8 cellular contexts compared by ENCODE assay signal in genomic region chr16:88686062-88686438, GRCh38. TPM values are rescaled to one million over a fixed set of nuclear protein-coding genes. Genes with fewer than 3 reads are reported as not detected.
A peak's percentile ranks its signal among the peaks of the same experiment; 100 is the strongest.
DNase-seq lines count a peak whose midpoint lies in the region; ATAC-seq, FAIRE-seq and TF ChIP-seq lines count a peak whose summit lies in the region.

No MANE protein-coding gene starts in this region.

- ATAC-seq in GM21717 (IDR thresholded peaks at IDR 0.05; ENCODE audit: unreplicated experiment): peak; percentile 18
- ATAC-seq in HepG2: peak; percentile 3
- no peak for ATAC-seq in thoracic aorta (ENCODE audit: insufficient number of reproducible peaks, low FRiP score, low read depth)

- TF ChIP-seq RAD21 in HepG2 (CRISPR knock-in tag; IDR thresholded peaks at IDR 0.05): no peak

- peak; percentile 83 for DNase-seq in COLO668 (lab: John Stamatoyannopoulos, UW; ENCODE audit: unreplicated experiment)
- peak; percentile 59 for DNase-seq in NCI-H2171 (lab: John Stamatoyannopoulos, UW)
- DNase-seq in astrocyte of the spinal cord (ENCODE audit: low read depth, low spot score): no peak
- DNase-seq in HepG2 (ENCODE audit: low spot score): no peak
- no peak for DNase-seq in thoracic aorta (ENCODE audit: low spot score)
- no peak for DNase-seq in mucosa of gallbladder (ENCODE audit: low spot score)
- no peak for DNase-seq in NCI-H1092 (lab: John Stamatoyannopoulos, UW)

- TF ChIP-seq POLR2A in HepG2 (IDR thresholded peaks at IDR 0.05; ENCODE audit: insufficient read depth in 1 of 2, low read depth in 2 of 2, low read length in 2 of 2): no peak

- H3K4me3 ChIP-seq in astrocyte of the spinal cord (ENCODE audit: low read depth, low read length) (peak overlapping the region; percentile 44), HepG2 (replicated peaks in 1 of 3; ENCODE audit: insufficient read depth in 1 of 3, low read depth in 2 of 3, low read length in 3 of 3) (peak overlapping the region; percentile 52 to 76 (median 69)), thoracic aorta (peak overlapping the region; percentile 66)

- H3K36me3 ChIP-seq in HepG2 (replicated peaks in 1 of 2; ENCODE audit: control insufficient read depth in 1 of 2, insufficient read depth in 2 of 2, low read length in 2 of 2): no peaks in the 10 kb centered on the region
- H3K36me3 ChIP-seq in thoracic aorta: no peaks in the 10 kb centered on the region

- H3K4me1 ChIP-seq in HepG2 (ENCODE audit: insufficient read depth, low read length) (peaks cover 54% of the 10 kb centered on the region), thoracic aorta (ENCODE audit: control insufficient read depth in 1 of 2, low read depth in 2 of 2) (peaks cover 4 to 12% of the 10 kb centered on the region in 2 donors)

- H3K9me3 ChIP-seq in HepG2 (ENCODE audit: low read length): no peaks in the 10 kb centered on the region
- H3K9me3 ChIP-seq in thoracic aorta: no peaks in the 10 kb centered on the region

- no peak for FAIRE-seq in HepG2 (lab: Jason Lieb, UNC)

- in situ Hi-C loops in astrocyte of the spinal cord (cut with HindIII; ENCODE audit: low sequenced_read_pairs) (no loop called here), HepG2 (cut with HindIII; ENCODE audit: extremely low pct_ligation_motif_present, low pct_unique_long_range_greater_than_20kb) (no loop called here)

- peak overlapping the region; percentile 8; the same call in 1 of the 2 replicates for H3K9ac ChIP-seq in HepG2 (ENCODE audit: insufficient read depth, low read depth, low read length)

- H2AFZ ChIP-seq in HepG2 (ENCODE audit: low read length): no peak overlapping the region

- intact Hi-C loops in HepG2 (cut with micrococcal nuclease; ENCODE audit: unreplicated experiment): no loop called here

- no peak for TF ChIP-seq EP300 in HepG2 (IDR thresholded peaks at IDR 0.05; ENCODE audit: low read depth in 2 of 2, low read length in 2 of 2)
- no peak for TF ChIP-seq EP300 in HepG2 (CRISPR knock-in tag; IDR thresholded peaks at IDR 0.05; ENCODE audit: borderline replicate concordance)

- POLR2A ChIA-PET in HepG2 (lab: Yijun Ruan, JAX): interaction anchor here (2.6 kb wide), 1 partner anchor 14 kb away, joined by 11 read pairs; no protein-coding TSS in a partner anchor

- peaks cover 19 to 79% of the 10 kb centered on the region in 2 experiments for H3K27me3 ChIP-seq in HepG2 (ENCODE audit: control insufficient read depth in 1 of 2, insufficient read depth in 2 of 2, low read length in 2 of 2)
- no peaks in the 10 kb centered on the region for H3K27me3 ChIP-seq in thoracic aorta (replicated peaks; ENCODE audit: insufficient read depth)

- TF ChIP-seq CTCF in astrocyte of the spinal cord (IDR thresholded peaks at IDR 0.05; ENCODE audit: low read depth, low read length): no peak
- TF ChIP-seq CTCF in HepG2 (CRISPR knock-in tag; IDR thresholded peaks at IDR 0.05): no peak
- no peak for TF ChIP-seq CTCF in thoracic aorta (IDR thresholded peaks at IDR 0.05)

- peak overlapping the region; percentile 91 for H3K4me2 ChIP-seq in HepG2 (ENCODE audit: low read depth, low read length)

- under 1% methylated on average over 17 of the region's 25 CpGs for WGBS in HepG2 (ENCODE audit: low lambda C conversion rate)

- CTCF ChIA-PET in HepG2 (lab: Yijun Ruan, JAX; ENCODE audit: low intra/inter-chr PET ratio, low total read pairs): no interaction called here

- no peak overlapping the region for H3K27ac ChIP-seq in HepG2 (ENCODE audit: extremely low read length, insufficient read depth, low read length)
- no peak overlapping the region for H3K27ac ChIP-seq in thoracic aorta

- no peaks in the 10 kb centered on the region for H3K79me2 ChIP-seq in HepG2 (ENCODE audit: insufficient read depth, low read length)

- no TSS peak for BruUV-seq in HepG2 (replicated peaks; lab: Mats Ljungman, UMichigan)

- H4K20me1 ChIP-seq in HepG2 (ENCODE audit: insufficient read depth, low read length): peaks cover 3% of the 10 kb centered on the region; the same call in 1 of the 2 replicates

RNA-seq across cellular contexts. Expression of gene SNAI3, which starts 0.3 kb away (rescaled TPM):
- total RNA-seq in HepG2 (2016; rRNA removed; fragmentation: Illumina TruSeq; extraction: Trizol): 0.09 and 0.18 TPM in 2 replicates
- total RNA-seq in HepG2 (2016; cell fraction: cytosol; rRNA removed; fragmentation: Illumina TruSeq; extraction: Trizol; ENCODE audit: low read depth): not detected in 2 replicates
- 0.13 and 0.17 TPM in 2 replicates for total RNA-seq in HepG2 (2016; cell fraction: insoluble cytoplasmic fraction; rRNA removed; fragmentation: Illumina TruSeq; extraction: Trizol)
- 0.12 TPM in 1 of 2 replicates, not detected in the other for total RNA-seq in HepG2 (2016; cell fraction: membrane; rRNA removed; fragmentation: Illumina TruSeq; extraction: Trizol)
- total RNA-seq in HepG2 (2016; cell fraction: nucleus; rRNA removed; fragmentation: Illumina TruSeq; extraction: Trizol): not detected in 2 replicates
- 0.18 and 0.40 TPM in 2 replicates for polyA plus RNA-seq in HepG2 (2011; rRNA removed)
- polyA plus RNA-seq in HepG2 (2011; cell fraction: cytosol; rRNA removed): 0.18 and 0.44 TPM in 2 replicates
- 0.35 and 0.64 TPM in 2 replicates for polyA plus RNA-seq in HepG2 (2011; cell fraction: nucleus; rRNA removed)
- 0.40 and 0.47 TPM in 2 replicates for polyA plus RNA-seq in HepG2 (2012)
- 0.08 TPM in 1 of 2 replicates, not detected in the other for polyA plus RNA-seq in HepG2 (2016; cell fraction: cytosol; fragmentation: Illumina TruSeq; extraction: Trizol; ENCODE audit: low read depth)
- polyA plus RNA-seq in HepG2 (2016; cell fraction: insoluble cytoplasmic fraction; fragmentation: Illumina TruSeq; extraction: Trizol; ENCODE audit: low read depth): 0.26 TPM in 1 of 2 replicates, not detected in the other
- 0.15 and 0.21 TPM in 2 replicates for polyA plus RNA-seq in HepG2 (2016; cell fraction: membrane; fragmentation: Illumina TruSeq; extraction: Trizol; ENCODE audit: low read depth)
- polyA plus RNA-seq in HepG2 (2016; cell fraction: nucleus; fragmentation: Illumina TruSeq; extraction: Trizol; ENCODE audit: insufficient read depth, low read depth): 0.27 TPM in 1 of 2 replicates, not detected in the other
- polyA minus RNA-seq in HepG2 (2011; rRNA and poly(A)+ RNA removed; ENCODE audit: low replicate concordance): 0.84 TPM in 1 of 2 replicates, not detected in the other
- polyA minus RNA-seq in HepG2 (2011; cell fraction: cytosol; rRNA and poly(A)+ RNA removed): not detected in 2 replicates
- polyA minus RNA-seq in HepG2 (2011; cell fraction: nucleus; rRNA and poly(A)+ RNA removed): not detected in 2 replicates
- under 1 TPM in 1 of 2 donors, not detected in 1; 0.27 TPM for total RNA-seq in thoracic aorta
- total RNA-seq in mucosa of gallbladder: 1.9 TPM

RNA-seq across cellular contexts. Expression of gene RNF166, which starts 20.2 kb away (rescaled TPM):
- 15.1 and 23.0 TPM in 2 replicates for total RNA-seq in HepG2 (2016; rRNA removed; fragmentation: Illumina TruSeq; extraction: Trizol)
- total RNA-seq in HepG2 (2016; cell fraction: cytosol; rRNA removed; fragmentation: Illumina TruSeq; extraction: Trizol; ENCODE audit: low read depth): 36.0 and 37.2 TPM in 2 replicates
- 17.3 and 23.3 TPM in 2 replicates for total RNA-seq in HepG2 (2016; cell fraction: insoluble cytoplasmic fraction; rRNA removed; fragmentation: Illumina TruSeq; extraction: Trizol)
- total RNA-seq in HepG2 (2016; cell fraction: membrane; rRNA removed; fragmentation: Illumina TruSeq; extraction: Trizol): 41.6 and 45.9 TPM in 2 replicates
- total RNA-seq in HepG2 (2016; cell fraction: nucleus; rRNA removed; fragmentation: Illumina TruSeq; extraction: Trizol): 14.0 and 14.1 TPM in 2 replicates
- 21.4 and 26.2 TPM in 2 replicates for polyA plus RNA-seq in HepG2 (2011; rRNA removed)
- polyA plus RNA-seq in HepG2 (2011; cell fraction: cytosol; rRNA removed): 14.8 and 24.4 TPM in 2 replicates
- polyA plus RNA-seq in HepG2 (2011; cell fraction: nucleus; rRNA removed): 83.8 and 91.3 TPM in 2 replicates
- polyA plus RNA-seq in HepG2 (2012): 12.2 and 16.1 TPM in 2 replicates
- polyA plus RNA-seq in HepG2 (2016; cell fraction: cytosol; fragmentation: Illumina TruSeq; extraction: Trizol; ENCODE audit: low read depth): 22.9 and 25.4 TPM in 2 replicates
- 19.2 and 20.2 TPM in 2 replicates for polyA plus RNA-seq in HepG2 (2016; cell fraction: insoluble cytoplasmic fraction; fragmentation: Illumina TruSeq; extraction: Trizol; ENCODE audit: low read depth)
- 32.0 and 34.1 TPM in 2 replicates for polyA plus RNA-seq in HepG2 (2016; cell fraction: membrane; fragmentation: Illumina TruSeq; extraction: Trizol; ENCODE audit: low read depth)
- 36.7 and 43.4 TPM in 2 replicates for polyA plus RNA-seq in HepG2 (2016; cell fraction: nucleus; fragmentation: Illumina TruSeq; extraction: Trizol; ENCODE audit: insufficient read depth, low read depth)
- 11.5 and 25.6 TPM in 2 replicates for polyA minus RNA-seq in HepG2 (2011; rRNA and poly(A)+ RNA removed; ENCODE audit: low replicate concordance)
- 12.9 and 17.8 TPM in 2 replicates for polyA minus RNA-seq in HepG2 (2011; cell fraction: cytosol; rRNA and poly(A)+ RNA removed)
- 14.2 and 18.7 TPM in 2 replicates for polyA minus RNA-seq in HepG2 (2011; cell fraction: nucleus; rRNA and poly(A)+ RNA removed)
- 10 to 100 TPM; 20.7 to 36.6 TPM for total RNA-seq in thoracic aorta
- total RNA-seq in mucosa of gallbladder: 28.4 TPM

RNA-seq across cellular contexts. Expression of gene CTU2, which starts 20.3 kb away (rescaled TPM):
- total RNA-seq in HepG2 (2016; rRNA removed; fragmentation: Illumina TruSeq; extraction: Trizol) (21.9 TPM in 2 replicates), thoracic aorta (10 to 100 TPM; 11.1 to 21.0 TPM), mucosa of gallbladder (15.0 TPM)
- 11.4 and 12.8 TPM in 2 replicates for total RNA-seq in HepG2 (2016; cell fraction: cytosol; rRNA removed; fragmentation: Illumina TruSeq; extraction: Trizol; ENCODE audit: low read depth)
- 16.8 and 22.4 TPM in 2 replicates for total RNA-seq in HepG2 (2016; cell fraction: insoluble cytoplasmic fraction; rRNA removed; fragmentation: Illumina TruSeq; extraction: Trizol)
- 13.8 and 15.9 TPM in 2 replicates for total RNA-seq in HepG2 (2016; cell fraction: membrane; rRNA removed; fragmentation: Illumina TruSeq; extraction: Trizol)
- total RNA-seq in HepG2 (2016; cell fraction: nucleus; rRNA removed; fragmentation: Illumina TruSeq; extraction: Trizol): 16.7 and 17.2 TPM in 2 replicates
- polyA plus RNA-seq in HepG2 (2011; rRNA removed): 13.3 and 18.5 TPM in 2 replicates
- 11.8 and 19.4 TPM in 2 replicates for polyA plus RNA-seq in HepG2 (2011; cell fraction: cytosol; rRNA removed)
- polyA plus RNA-seq in HepG2 (2011; cell fraction: nucleus; rRNA removed): 63.3 and 73.6 TPM in 2 replicates
- polyA plus RNA-seq in HepG2 (2012): 11.6 and 15.1 TPM in 2 replicates
- polyA plus RNA-seq in HepG2 (2016; cell fraction: cytosol; fragmentation: Illumina TruSeq; extraction: Trizol; ENCODE audit: low read depth): 12.4 and 16.5 TPM in 2 replicates
- 20.9 and 22.4 TPM in 2 replicates for polyA plus RNA-seq in HepG2 (2016; cell fraction: insoluble cytoplasmic fraction; fragmentation: Illumina TruSeq; extraction: Trizol; ENCODE audit: low read depth)
- polyA plus RNA-seq in HepG2 (2016; cell fraction: membrane; fragmentation: Illumina TruSeq; extraction: Trizol; ENCODE audit: low read depth): 13.3 and 14.9 TPM in 2 replicates
- 39.4 and 44.9 TPM in 2 replicates for polyA plus RNA-seq in HepG2 (2016; cell fraction: nucleus; fragmentation: Illumina TruSeq; extraction: Trizol; ENCODE audit: insufficient read depth, low read depth)
- polyA minus RNA-seq in HepG2 (2011; rRNA and poly(A)+ RNA removed; ENCODE audit: low replicate concordance): 23.1 and 25.7 TPM in 2 replicates
- 15.2 and 18.6 TPM in 2 replicates for polyA minus RNA-seq in HepG2 (2011; cell fraction: cytosol; rRNA and poly(A)+ RNA removed)
- 19.3 and 20.7 TPM in 2 replicates for polyA minus RNA-seq in HepG2 (2011; cell fraction: nucleus; rRNA and poly(A)+ RNA removed)

RNA-seq across cellular contexts. Expression of gene MVD, which starts 23.2 kb away (rescaled TPM):
- total RNA-seq in HepG2 (2016; rRNA removed; fragmentation: Illumina TruSeq; extraction: Trizol) (128 and 187 TPM in 2 replicates), thoracic aorta (10 to 100 TPM; 22.4 to 38.9 TPM), mucosa of gallbladder (126 TPM)
- total RNA-seq in HepG2 (2016; cell fraction: cytosol; rRNA removed; fragmentation: Illumina TruSeq; extraction: Trizol; ENCODE audit: low read depth): 86.8 and 92.1 TPM in 2 replicates
- total RNA-seq in HepG2 (2016; cell fraction: insoluble cytoplasmic fraction; rRNA removed; fragmentation: Illumina TruSeq; extraction: Trizol): 110 and 194 TPM in 2 replicates
- 93.3 and 93.5 TPM in 2 replicates for total RNA-seq in HepG2 (2016; cell fraction: membrane; rRNA removed; fragmentation: Illumina TruSeq; extraction: Trizol)
- total RNA-seq in HepG2 (2016; cell fraction: nucleus; rRNA removed; fragmentation: Illumina TruSeq; extraction: Trizol): 150 and 173 TPM in 2 replicates
- polyA plus RNA-seq in HepG2 (2011; rRNA removed): 28.1 and 68.9 TPM in 2 replicates
- 33.1 and 34.9 TPM in 2 replicates for polyA plus RNA-seq in HepG2 (2011; cell fraction: cytosol; rRNA removed)
- polyA plus RNA-seq in HepG2 (2011; cell fraction: nucleus; rRNA removed): 340 and 407 TPM in 2 replicates
- 81.3 and 104 TPM in 2 replicates for polyA plus RNA-seq in HepG2 (2012)
- 49.5 and 55.8 TPM in 2 replicates for polyA plus RNA-seq in HepG2 (2016; cell fraction: cytosol; fragmentation: Illumina TruSeq; extraction: Trizol; ENCODE audit: low read depth)
- polyA plus RNA-seq in HepG2 (2016; cell fraction: insoluble cytoplasmic fraction; fragmentation: Illumina TruSeq; extraction: Trizol; ENCODE audit: low read depth): 117 and 128 TPM in 2 replicates
- 64.4 TPM in 2 replicates for polyA plus RNA-seq in HepG2 (2016; cell fraction: membrane; fragmentation: Illumina TruSeq; extraction: Trizol; ENCODE audit: low read depth)
- polyA plus RNA-seq in HepG2 (2016; cell fraction: nucleus; fragmentation: Illumina TruSeq; extraction: Trizol; ENCODE audit: insufficient read depth, low read depth): 435 and 459 TPM in 2 replicates
- polyA minus RNA-seq in HepG2 (2011; rRNA and poly(A)+ RNA removed; ENCODE audit: low replicate concordance): 8.9 and 43.8 TPM in 2 replicates
- polyA minus RNA-seq in HepG2 (2011; cell fraction: cytosol; rRNA and poly(A)+ RNA removed): 24.2 and 37.5 TPM in 2 replicates
- polyA minus RNA-seq in HepG2 (2011; cell fraction: nucleus; rRNA and poly(A)+ RNA removed): 34.4 and 55.3 TPM in 2 replicates

RNA-seq across cellular contexts. Expression of gene CYBA, which starts 35.2 kb away (rescaled TPM):
- total RNA-seq in HepG2 (2016; rRNA removed; fragmentation: Illumina TruSeq; extraction: Trizol): 84.2 and 250 TPM in 2 replicates
- total RNA-seq in HepG2 (2016; cell fraction: cytosol; rRNA removed; fragmentation: Illumina TruSeq; extraction: Trizol; ENCODE audit: low read depth): 92.1 and 114 TPM in 2 replicates
- 90.4 and 246 TPM in 2 replicates for total RNA-seq in HepG2 (2016; cell fraction: insoluble cytoplasmic fraction; rRNA removed; fragmentation: Illumina TruSeq; extraction: Trizol)
- 55.3 and 74.3 TPM in 2 replicates for total RNA-seq in HepG2 (2016; cell fraction: membrane; rRNA removed; fragmentation: Illumina TruSeq; extraction: Trizol)
- total RNA-seq in HepG2 (2016; cell fraction: nucleus; rRNA removed; fragmentation: Illumina TruSeq; extraction: Trizol): 170 and 197 TPM in 2 replicates
- polyA plus RNA-seq in HepG2 (2011; rRNA removed): 196 and 258 TPM in 2 replicates
- 338 and 484 TPM in 2 replicates for polyA plus RNA-seq in HepG2 (2011; cell fraction: cytosol; rRNA removed)
- 620 and 660 TPM in 2 replicates for polyA plus RNA-seq in HepG2 (2011; cell fraction: nucleus; rRNA removed)
- 207 and 213 TPM in 2 replicates for polyA plus RNA-seq in HepG2 (2012)
- 111 and 128 TPM in 2 replicates for polyA plus RNA-seq in HepG2 (2016; cell fraction: cytosol; fragmentation: Illumina TruSeq; extraction: Trizol; ENCODE audit: low read depth)
- 97.6 and 108 TPM in 2 replicates for polyA plus RNA-seq in HepG2 (2016; cell fraction: insoluble cytoplasmic fraction; fragmentation: Illumina TruSeq; extraction: Trizol; ENCODE audit: low read depth)
- 58.9 and 66.6 TPM in 2 replicates for polyA plus RNA-seq in HepG2 (2016; cell fraction: membrane; fragmentation: Illumina TruSeq; extraction: Trizol; ENCODE audit: low read depth)
- 462 and 471 TPM in 2 replicates for polyA plus RNA-seq in HepG2 (2016; cell fraction: nucleus; fragmentation: Illumina TruSeq; extraction: Trizol; ENCODE audit: insufficient read depth, low read depth)
- 170 and 432 TPM in 2 replicates for polyA minus RNA-seq in HepG2 (2011; rRNA and poly(A)+ RNA removed; ENCODE audit: low replicate concordance)
- 173 and 183 TPM in 2 replicates for polyA minus RNA-seq in HepG2 (2011; cell fraction: cytosol; rRNA and poly(A)+ RNA removed)
- polyA minus RNA-seq in HepG2 (2011; cell fraction: nucleus; rRNA and poly(A)+ RNA removed): 79.1 and 82.6 TPM in 2 replicates
- total RNA-seq in thoracic aorta: 100 to 1,000 TPM; 169 to 295 TPM
- total RNA-seq in mucosa of gallbladder: 271 TPM

Comparison
In these comparisons a context has a peak if more than half of its experiments do, and no peak if none do; other contexts are left out.
1. DNase-seq: peak in COLO668 (single experiment) and NCI-H2171 (single experiment); none in astrocyte of the spinal cord (single experiment), HepG2 (single experiment), thoracic aorta (single experiment), mucosa of gallbladder (single experiment) and NCI-H1092 (single experiment).
2. Peak in every context shown above with its lines, with median percentiles within 50 percentile points of each other: H3K4me3 ChIP-seq.